Comparison of ENCODE assay signal across 1 cellular context in the genomic region with DNA sequence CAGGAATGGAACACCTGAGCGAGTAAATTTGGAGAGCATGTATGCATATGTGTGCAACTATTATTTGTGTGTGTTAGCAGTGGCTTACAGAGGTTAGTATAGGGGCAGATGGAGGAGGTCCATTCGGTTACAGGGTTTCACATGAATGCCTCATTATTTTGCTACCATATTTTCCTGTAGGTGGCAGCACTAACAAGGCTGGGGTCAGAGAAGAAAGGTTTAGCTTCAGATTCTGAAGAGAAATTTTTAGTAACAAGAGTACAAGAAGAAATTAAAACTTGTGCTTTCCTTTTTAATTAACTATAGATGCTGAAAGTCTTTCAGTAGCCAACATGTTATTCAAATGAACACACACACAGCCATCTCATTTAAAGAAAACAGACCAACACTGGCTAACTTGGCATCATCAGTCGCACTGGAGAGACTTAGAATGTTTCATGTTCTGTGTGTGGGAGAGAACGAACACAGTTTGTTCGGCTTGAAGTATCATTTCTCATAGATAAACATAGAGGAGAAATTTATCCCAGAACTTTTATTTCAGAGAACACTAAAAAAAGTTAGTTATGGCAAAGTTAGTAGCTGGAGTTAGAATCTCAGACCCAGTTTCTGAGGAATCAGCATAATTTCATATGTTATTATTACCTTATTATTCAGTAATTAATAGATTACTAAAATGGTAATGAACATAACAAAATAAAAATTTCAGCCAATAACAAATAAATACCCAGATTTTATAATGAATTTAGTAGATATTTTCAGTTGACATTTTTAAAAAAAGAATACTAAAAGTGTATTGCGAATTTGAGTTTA.
TF ChIP-seq lines count a peak whose summit lies in the region.

No MANE protein-coding gene starts in this region.

TF ChIP-seq in SK-N-SH treated with all-trans-retinoic acid at 6 μM for 48 hours, 23 proteins besides CTCF, POLR2A, EP300 and RAD21 (continued from another document):
- TF ChIP-seq CREB5 (CRISPR knock-in tag; IDR thresholded peaks at IDR 0.05; ENCODE audit: low read depth), result no peak
- no peak for TF ChIP-seq ZNF565 (CRISPR knock-in tag; conservative IDR thresholded peaks at IDR 0.05; ENCODE audit: low read depth)
- TF ChIP-seq TCF4 (CRISPR knock-in tag; IDR thresholded peaks at IDR 0.05; ENCODE audit: borderline replicate concordance), result no peak
